In genomic region chr12:40691913-40692616, GRCh38 we compare ENCODE assay signal across 8 cellular contexts. TPM values are rescaled to one million over a fixed set of nuclear protein-coding genes. Genes with fewer than 3 reads are reported as not detected.
A peak's percentile ranks its signal among the peaks of the same experiment; 100 is the strongest.
DNase-seq lines count a peak whose midpoint lies in the region; ATAC-seq and TF ChIP-seq lines count a peak whose summit lies in the region.

CNTN1 (plus strand) TSS chr12:40692439.

- H2BK5ac ChIP-seq in H9 (ENCODE audit: insufficient read length, low read length) = no peak within 1 kb of the TSS

- WGBS in H9 (ENCODE audit: extremely low coverage, insufficient read length, low lambda C conversion rate) = no CpG with 5 or more reads among the region's 22 CpGs
- 9 to 14% methylated on average over 6 to 22 of the region's 22 CpGs for WGBS in transverse colon (ENCODE audit: low coverage in 1 of 2), 2 donors

- H3K56ac ChIP-seq in H9 (ENCODE audit: insufficient read length, low read depth, low read length) = no peak within 1 kb of the TSS

- TF ChIP-seq POLR2A in transverse colon (IDR thresholded peaks at IDR 0.05) = no peak

- peak within 1 kb of the TSS; percentile 83 to 91 for H3K4me3 Mint-ChIP-seq in H9
- no peak within 1 kb of the TSS for H3K4me3 Mint-ChIP-seq in activated T-cell treated with anti-CD3 and anti-CD28 coated beads, Interleukin-2, amount 50 U/mL, for 24 hours

- no peak within 1 kb of the TSS for H4K8ac ChIP-seq in H9 (replicated peaks; ENCODE audit: insufficient read length, low read depth, low read length)

- H3K9me3 ChIP-seq in H9 (ENCODE audit: control insufficient read depth, low read depth, low read length) (no peaks in the 10 kb centered on the region), endocrine pancreas (ENCODE audit: control insufficient read depth, low read length) (no peaks in the 10 kb centered on the region), lower lobe of right lung (no peaks in the 10 kb centered on the region), transverse colon (no peaks in the 10 kb centered on the region)

- no peak within 1 kb of the TSS for H3T11ph ChIP-seq in H9 (ENCODE audit: low read length)

- TF ChIP-seq CTCF in H9 (conservative IDR thresholded peaks at IDR 0.05) (no peak), lower lobe of right lung (IDR thresholded peaks at IDR 0.05) (no peak), transverse colon (IDR thresholded peaks at IDR 0.05) (no peak)

- H3K4me3 ChIP-seq in endocrine pancreas (ENCODE audit: control insufficient read depth, insufficient read depth, low read length) = peak within 1 kb of the TSS; percentile 92
- peak within 1 kb of the TSS; percentile 59 for H3K4me3 ChIP-seq in lower lobe of right lung
- peak within 1 kb of the TSS; percentile 32 to 60 (median 40) for H3K4me3 ChIP-seq in transverse colon

- intact Hi-C loops in lower lobe of right lung (cut with DNase I) (no loop called here), transverse colon (cut with DNase I; ENCODE audit: low total_unique reads) (loop anchor here (10.0 kb wide), 1 partner anchor 717 kb away; no protein-coding TSS in a partner anchor)

- no peaks in the 10 kb centered on the region for H3K27me3 ChIP-seq in H9 (ENCODE audit: insufficient read depth, low read length)
- no peaks in the 10 kb centered on the region for H3K27me3 ChIP-seq in endocrine pancreas (ENCODE audit: control insufficient read depth, insufficient read depth, low read length)
- H3K27me3 ChIP-seq in lower lobe of right lung (ENCODE audit: low read depth) = peaks cover 17% of the 10 kb centered on the region
- H3K27me3 ChIP-seq in transverse colon = peaks cover 35% of the 10 kb centered on the region

- H3K18ac ChIP-seq in H9 (ENCODE audit: insufficient read length, low read depth, low read length) = no peak within 1 kb of the TSS

- peaks cover 8 to 11% of the 10 kb centered on the region in 2 experiments for H3K4me1 Mint-ChIP-seq in H9
- no peaks in the 10 kb centered on the region for H3K4me1 Mint-ChIP-seq in activated T-cell treated with anti-CD3 and anti-CD28 coated beads, Interleukin-2, amount 50 U/mL, for 24 hours (ENCODE audit: low read depth)

- H2BK12ac ChIP-seq in H9 (ENCODE audit: insufficient read length, low read depth, low read length) = no peak within 1 kb of the TSS

- peak within 1 kb of the TSS; percentile 10 for H3K9ac ChIP-seq in H9 (ENCODE audit: extremely low read depth, insufficient read length, low read length)
- H3K9ac ChIP-seq in endocrine pancreas (ENCODE audit: control insufficient read depth, insufficient read depth, low read length) = peak within 1 kb of the TSS; percentile 99

- in situ Hi-C loops in transverse colon (cut with MboI; ENCODE audit: low pct_ligation_motif_present in 1 of 4, low pct_unique_long_range_greater_than_20kb in 1 of 4, low sequenced_read_pairs in 3 of 4) = no loop called here

- ATAC-seq in lower lobe of right lung (peak; percentile 93 to 96), HG03025 (IDR thresholded peaks at IDR 0.05; ENCODE audit: low FRiP score, unreplicated experiment) (no peak)

- H3K9me3 Mint-ChIP-seq in H9 = no peaks in the 10 kb centered on the region
- H3K9me3 Mint-ChIP-seq in activated T-cell treated with anti-CD3 and anti-CD28 coated beads, Interleukin-2, amount 50 U/mL, for 24 hours = no peaks in the 10 kb centered on the region

- no peak within 1 kb of the TSS for H3K27ac Mint-ChIP-seq in H9
- no peak within 1 kb of the TSS for H3K27ac Mint-ChIP-seq in activated T-cell treated with anti-CD3 and anti-CD28 coated beads, Interleukin-2, amount 50 U/mL, for 24 hours

- no peaks in the 10 kb centered on the region for H3K79me2 ChIP-seq in H9 (ENCODE audit: insufficient read depth, low read length)

- no peak within 1 kb of the TSS for H2BK15ac ChIP-seq in H9 (ENCODE audit: low read depth, low read length)

- H4K20me1 ChIP-seq in H9 (ENCODE audit: control insufficient read depth, insufficient read depth, insufficient read length) = no peaks in the 10 kb centered on the region

- no peaks in the 10 kb centered on the region for H3K79me1 ChIP-seq in H9 (ENCODE audit: insufficient read depth, low read depth, low read length, poor library complexity, severe bottlenecking)

- no peak for TF ChIP-seq EP300 in transverse colon (IDR thresholded peaks at IDR 0.05; ENCODE audit: low read depth)

- no peak within 1 kb of the TSS for H3K14ac ChIP-seq in H9 (ENCODE audit: insufficient read depth, low read length)

- no peak within 1 kb of the TSS for H2BK120ac ChIP-seq in H9 (ENCODE audit: low read depth, low read length, poor library complexity, severe bottlenecking)

- H4K5ac ChIP-seq in H9 (ENCODE audit: insufficient read length, low read depth, low read length) = no peak within 1 kb of the TSS

- H3K27ac ChIP-seq in H9 (ENCODE audit: insufficient read length, low read depth, low read length) (no peak within 1 kb of the TSS), lower lobe of right lung (no peak within 1 kb of the TSS), transverse colon (no peak within 1 kb of the TSS)

- H3K23ac ChIP-seq in H9 (ENCODE audit: insufficient read length, low read depth, low read length) = no peak within 1 kb of the TSS

- peaks cover 32% of the 10 kb centered on the region for H3K27me3 Mint-ChIP-seq in H9 (ENCODE audit: low read depth)
- H3K27me3 Mint-ChIP-seq in activated T-cell treated with anti-CD3 and anti-CD28 coated beads, Interleukin-2, amount 50 U/mL, for 24 hours = peaks cover 35% of the 10 kb centered on the region

- H3K36me3 ChIP-seq in endocrine pancreas (ENCODE audit: control insufficient read depth, insufficient read depth, low read length) = no peaks in the 10 kb centered on the region
- no peaks in the 10 kb centered on the region for H3K36me3 ChIP-seq in lower lobe of right lung
- no peaks in the 10 kb centered on the region for H3K36me3 ChIP-seq in transverse colon

- DNase-seq in COLO829 (ENCODE audit: low spot score) (peak; percentile 57), H9 (peak; percentile 97), NCI-H446 treated with DMSO at 0.1 percent for 48 hours (lab: John Stamatoyannopoulos, UW) (peak; percentile 81), lower lobe of right lung (peak; percentile 57), transverse colon (peak; percentile 24)
- DNase-seq in activated T-cell treated with anti-CD3 and anti-CD28 coated beads, Interleukin-2, amount 50 U/mL, for 24 hours = no peak

- no peak within 1 kb of the TSS for H4K91ac ChIP-seq in H9 (ENCODE audit: insufficient read length, low read depth, low read length)

- H3K23me2 ChIP-seq in H9 (ENCODE audit: insufficient read length, low read depth, low read length, poor library complexity, severe bottlenecking) = peaks cover 7% of the 10 kb centered on the region

- no peak within 1 kb of the TSS for H2BK20ac ChIP-seq in H9 (ENCODE audit: low read depth, low read length, poor library complexity, severe bottlenecking)

- H2AK5ac ChIP-seq in H9 (ENCODE audit: insufficient read length, low read length) = no peak within 1 kb of the TSS

- no peaks in the 10 kb centered on the region for H3K4me1 ChIP-seq in H9 (ENCODE audit: insufficient read depth, low read length)
- H3K4me1 ChIP-seq in endocrine pancreas (ENCODE audit: control insufficient read depth, insufficient read depth, low read length) = peaks cover 17% of the 10 kb centered on the region
- peaks cover 8% of the 10 kb centered on the region for H3K4me1 ChIP-seq in lower lobe of right lung
- H3K4me1 ChIP-seq in transverse colon = peaks cover 0 to 8% (median 4%) of the 10 kb centered on the region in 4 donors

- H2AFZ ChIP-seq in H9 (ENCODE audit: low read length) = no peak within 1 kb of the TSS

- peak within 1 kb of the TSS; percentile 88 for H3K4me2 ChIP-seq in H9 (ENCODE audit: insufficient read depth, insufficient read length, low read length)

- H3K36me3 Mint-ChIP-seq in H9 (ENCODE audit: insufficient read depth in 1 of 3, low read depth in 3 of 3) = no peaks in the 10 kb centered on the region
- no peaks in the 10 kb centered on the region for H3K36me3 Mint-ChIP-seq in activated T-cell treated with anti-CD3 and anti-CD28 coated beads, Interleukin-2, amount 50 U/mL, for 24 hours (ENCODE audit: low read depth)

- no peak within 1 kb of the TSS for H3K4ac ChIP-seq in H9 (ENCODE audit: low read depth, low read length)

RNA-seq across cellular contexts. Expression of gene CNTN1, which starts in this region (rescaled TPM):
- total RNA-seq in H9 (2021) (5.4 and 6.5 TPM in 2 replicates), lower lobe of right lung (12.3 TPM), transverse colon (1 to 10 TPM in 2 of 4 donors, under 1 TPM in 2; 0.60 to 3.2 (median 1.4) TPM)

Comparison
In these comparisons a context has a peak if more than half of its experiments do, and no peak if none do; other contexts are left out.
1. H3K4me3 ChIP-seq: peak in every context shown above with its lines; median percentile 92 in endocrine pancreas; 59 in lower lobe of right lung; 40 in transverse colon.